In the genomic region with DNA sequence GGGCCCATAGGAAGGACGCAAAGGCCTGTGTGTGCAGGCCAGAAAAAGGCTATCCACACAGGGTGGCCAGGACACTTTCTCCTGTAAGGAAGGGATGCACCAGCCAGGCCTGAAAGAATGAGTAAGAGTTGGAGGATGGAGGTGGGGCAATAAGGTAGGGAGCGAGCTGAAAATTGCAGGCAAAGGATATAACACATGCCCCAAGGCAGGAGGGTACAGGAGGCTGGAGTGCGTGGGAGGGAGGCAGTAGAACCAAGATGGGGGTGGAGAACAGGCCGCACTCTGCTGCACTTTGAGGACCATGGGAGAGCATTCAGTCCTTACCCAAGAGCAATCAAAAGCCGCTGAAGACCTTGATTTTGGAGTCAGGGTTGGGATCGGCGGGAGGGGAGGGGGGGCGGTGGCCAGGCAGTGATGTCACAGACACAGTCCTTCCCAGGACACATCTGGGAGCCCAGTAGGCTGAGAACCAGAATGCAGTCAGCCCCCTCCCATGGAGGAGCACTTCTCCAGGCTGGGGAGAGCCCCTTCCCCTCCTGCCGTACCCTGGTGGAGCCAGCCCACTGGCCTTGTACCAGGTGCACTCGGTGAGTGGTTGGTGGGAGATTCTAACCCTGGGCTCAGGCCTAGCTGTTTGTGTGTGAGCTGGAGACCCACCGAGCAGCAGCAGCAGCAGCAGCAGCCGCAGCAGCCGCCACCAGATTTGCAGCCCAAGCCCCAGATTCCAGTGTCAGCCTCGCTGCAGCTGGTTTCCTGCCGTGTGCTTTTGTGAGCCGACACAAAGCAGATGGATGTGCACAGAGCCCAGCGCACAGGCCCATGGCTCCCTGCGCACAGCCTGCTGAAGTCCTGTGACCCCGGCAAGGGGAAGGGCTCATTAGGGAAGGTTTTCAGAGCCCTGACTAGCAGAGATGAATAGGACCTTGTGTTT, we compare ENCODE assay signal across 10 cellular contexts. TPM values are rescaled to one million over a fixed set of nuclear protein-coding genes. Genes with fewer than 3 reads are reported as not detected.
DNase-seq lines count a peak whose midpoint lies in the region; TF ChIP-seq lines count a peak whose summit lies in the region.
"Had no signal": no experiment of that assay in that cellular context is flagged by ENCODE, and none has a peak within 500 bp of the region (broad histone marks: within the 10 kb centered on the region; RNA-seq: fewer than 3 reads in every experiment).

No MANE protein-coding gene starts in this region.

- no peaks in the 10 kb centered on the region for H4K20me1 ChIP-seq in neural cell (ENCODE audit: insufficient read depth)

- no peak overlapping the region for H3K4me3 ChIP-seq in NT2/D1 (ENCODE audit: insufficient read length, low read depth)
- no peak overlapping the region for H3K4me3 ChIP-seq in endodermal cell (ENCODE audit: low read length)
- no peak overlapping the region for H3K4me3 ChIP-seq in neural cell (ENCODE audit: low read length)

- no peak overlapping the region for H3K4me2 ChIP-seq in neural cell (ENCODE audit: low read length)

- DNase-seq in Caki2 (ENCODE audit: low read depth) (peak; percentile 29), NT2/D1 (ENCODE audit: low read depth, low spot score) (no peak), endodermal cell (peak; percentile 71), NCI-H524 (lab: John Stamatoyannopoulos, UW) (no peak), NCI-H1436 treated with DMSO at 0.1 percent for 48 hours (lab: John Stamatoyannopoulos, UW) (no peak), mucosa of gallbladder (ENCODE audit: low spot score) (no peak), T-helper 1 cell (no peak)
- DNase-seq: activated T-cell treated with anti-CD3 and anti-CD28 coated beads, Interleukin-2, amount 50 U/mL, for 24 hours had no signal

- H3K27ac ChIP-seq in endodermal cell (ENCODE audit: low read depth, low read length) (peak overlapping the region; percentile 97), neural cell (ENCODE audit: low read length) (peak overlapping the region; percentile 56)

- no peaks in the 10 kb centered on the region for H3K9me3 ChIP-seq in NT2/D1 (ENCODE audit: insufficient read depth, low read length)
- H3K9me3 ChIP-seq in endodermal cell (ENCODE audit: control insufficient read depth, low read length): no peaks in the 10 kb centered on the region
- no peaks in the 10 kb centered on the region for H3K9me3 ChIP-seq in neural cell (ENCODE audit: low read length)

- in situ Hi-C loops in Caki2 (cut with HindIII; ENCODE audit: low pct_unique_long_range_greater_than_20kb, low sequenced_read_pairs): no loop called here

- H3K9ac ChIP-seq in NT2/D1 (ENCODE audit: insufficient read length, low read depth) (peak overlapping the region; percentile 43), endodermal cell (ENCODE audit: extremely low read depth, low read length, poor library complexity, severe bottlenecking) (no peak overlapping the region), neural cell (ENCODE audit: low read length) (peak overlapping the region; percentile 53)

- peaks cover 20% of the 10 kb centered on the region for H3K36me3 Mint-ChIP-seq in endodermal cell (ENCODE audit: low read depth)

- peaks cover 29% of the 10 kb centered on the region for H3K4me1 ChIP-seq in NT2/D1 (ENCODE audit: insufficient read depth, insufficient read length)
- no peaks in the 10 kb centered on the region for H3K4me1 ChIP-seq in endodermal cell (ENCODE audit: control insufficient read depth, insufficient read depth, low read length)

- H3K27me3 Mint-ChIP-seq in endodermal cell (ENCODE audit: insufficient read depth): no peaks in the 10 kb centered on the region
- H3K27me3 Mint-ChIP-seq: activated T-cell treated with anti-CD3 and anti-CD28 coated beads, Interleukin-2, amount 50 U/mL, for 24 hours; dendritic cell treated with granulocyte-macrophage colony-stimulating factor and Interleukin-4, amounts not matched to agents 40 ng/mL and 50 ng/mL, for 4 days had no signal

- H3F3A ChIP-seq in neural cell (ENCODE audit: insufficient read depth, low read length, poor library complexity, severe bottlenecking): no peaks in the 10 kb centered on the region

- H3K36me3 ChIP-seq in NT2/D1 (ENCODE audit: insufficient read depth, insufficient read length, low read length): peaks cover 33% of the 10 kb centered on the region
- peaks cover 30% of the 10 kb centered on the region for H3K36me3 ChIP-seq in endodermal cell (ENCODE audit: control insufficient read depth, insufficient read depth, low read length)
- H3K36me3 ChIP-seq in neural cell (ENCODE audit: insufficient read depth, low read length): peaks cover 5% of the 10 kb centered on the region

- H3K4me1 Mint-ChIP-seq in endodermal cell: peaks cover 10% of the 10 kb centered on the region

- H3K27ac Mint-ChIP-seq in endodermal cell: no peak overlapping the region
- H3K27ac Mint-ChIP-seq: dendritic cell treated with granulocyte-macrophage colony-stimulating factor and Interleukin-4, amounts not matched to agents 40 ng/mL and 50 ng/mL, for 4 days had no signal

- WGBS in endodermal cell (ENCODE audit: insufficient coverage in 1 of 2, insufficient read length in 1 of 2), 2 experiments: 56 to 79% methylated on average over 14 to 18 of the region's 19 CpGs

- peak; percentile 22 for TF ChIP-seq RAD21 in neural cell (conservative IDR thresholded peaks at IDR 0.05)

- no peaks in the 10 kb centered on the region for H3K9me2 ChIP-seq in neural cell (ENCODE audit: insufficient read depth, low read length)

- H2AFZ ChIP-seq in neural cell (ENCODE audit: low read depth, low read length): peak overlapping the region; percentile 77

- H3K79me2 ChIP-seq in neural cell (replicated peaks; ENCODE audit: insufficient read depth, low read length): no peaks in the 10 kb centered on the region

- H3K9me3 Mint-ChIP-seq in endodermal cell: no peaks in the 10 kb centered on the region
- H3K9me3 Mint-ChIP-seq: activated T-cell treated with anti-CD3 and anti-CD28 coated beads, Interleukin-2, amount 50 U/mL, for 24 hours; dendritic cell treated with granulocyte-macrophage colony-stimulating factor and Interleukin-4, amounts not matched to agents 40 ng/mL and 50 ng/mL, for 4 days had no signal

- TF ChIP-seq CTCF in endodermal cell (conservative IDR thresholded peaks at IDR 0.05) (no peak), neural cell (IDR thresholded peaks at IDR 0.05; ENCODE audit: poor library complexity, severe bottlenecking) (no peak)

- H3K27me3 ChIP-seq in NT2/D1 (ENCODE audit: insufficient read depth, insufficient read length) (no peaks in the 10 kb centered on the region), endodermal cell (ENCODE audit: control insufficient read depth, insufficient read depth, low read length, poor library complexity, severe bottlenecking) (no peaks in the 10 kb centered on the region), neural cell (ENCODE audit: insufficient read depth, low read depth, low read length) (no peaks in the 10 kb centered on the region)

- H3K4me3 Mint-ChIP-seq in endodermal cell: no peak overlapping the region
- H3K4me3 Mint-ChIP-seq: activated T-cell treated with anti-CD3 and anti-CD28 coated beads, Interleukin-2, amount 50 U/mL, for 24 hours; dendritic cell treated with granulocyte-macrophage colony-stimulating factor and Interleukin-4, amounts not matched to agents 40 ng/mL and 50 ng/mL, for 4 days had no signal

- no peak for TF ChIP-seq EP300 in neural cell (conservative IDR thresholded peaks at IDR 0.05; ENCODE audit: poor library complexity, severe bottlenecking)

TF ChIP-seq in neural cell, 6 proteins besides CTCF, POLR2A, EP300 and RAD21 (continues in another document):
- no peak for TF ChIP-seq EZH2 (IDR thresholded peaks at IDR 0.05; ENCODE audit: borderline replicate concordance, insufficient read depth, low read length, poor library complexity, severe bottlenecking)
- TF ChIP-seq, protein P1, sequence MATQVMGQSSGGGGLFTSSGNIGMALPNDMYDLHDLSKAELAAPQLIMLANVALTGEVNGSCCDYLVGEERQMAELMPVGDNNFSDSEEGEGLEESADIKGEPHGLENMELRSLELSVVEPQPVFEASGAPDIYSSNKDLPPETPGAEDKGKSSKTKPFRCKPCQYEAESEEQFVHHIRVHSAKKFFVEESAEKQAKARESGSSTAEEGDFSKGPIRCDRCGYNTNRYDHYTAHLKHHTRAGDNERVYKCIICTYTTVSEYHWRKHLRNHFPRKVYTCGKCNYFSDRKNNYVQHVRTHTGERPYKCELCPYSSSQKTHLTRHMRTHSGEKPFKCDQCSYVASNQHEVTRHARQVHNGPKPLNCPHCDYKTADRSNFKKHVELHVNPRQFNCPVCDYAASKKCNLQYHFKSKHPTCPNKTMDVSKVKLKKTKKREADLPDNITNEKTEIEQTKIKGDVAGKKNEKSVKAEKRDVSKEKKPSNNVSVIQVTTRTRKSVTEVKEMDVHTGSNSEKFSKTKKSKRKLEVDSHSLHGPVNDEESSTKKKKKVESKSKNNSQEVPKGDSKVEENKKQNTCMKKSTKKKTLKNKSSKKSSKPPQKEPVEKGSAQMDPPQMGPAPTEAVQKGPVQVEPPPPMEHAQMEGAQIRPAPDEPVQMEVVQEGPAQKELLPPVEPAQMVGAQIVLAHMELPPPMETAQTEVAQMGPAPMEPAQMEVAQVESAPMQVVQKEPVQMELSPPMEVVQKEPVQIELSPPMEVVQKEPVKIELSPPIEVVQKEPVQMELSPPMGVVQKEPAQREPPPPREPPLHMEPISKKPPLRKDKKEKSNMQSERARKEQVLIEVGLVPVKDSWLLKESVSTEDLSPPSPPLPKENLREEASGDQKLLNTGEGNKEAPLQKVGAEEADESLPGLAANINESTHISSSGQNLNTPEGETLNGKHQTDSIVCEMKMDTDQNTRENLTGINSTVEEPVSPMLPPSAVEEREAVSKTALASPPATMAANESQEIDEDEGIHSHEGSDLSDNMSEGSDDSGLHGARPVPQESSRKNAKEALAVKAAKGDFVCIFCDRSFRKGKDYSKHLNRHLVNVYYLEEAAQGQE (IDR thresholded peaks at IDR 0.05; ENCODE audit: borderline replicate concordance): peak; percentile 72
- TF ChIP-seq POLR2AphosphoS5 (IDR thresholded peaks at IDR 0.05): peak; percentile 29

RNA-seq across cellular contexts. Expression of a gene that starts 17.5 kb away (rescaled TPM):
- 29.7 and 44.3 TPM in 2 replicates for total RNA-seq in Caki2 (2014; rRNA removed; shearing (Covaris generic); ENCODE audit: low replicate concordance)
- total RNA-seq in endodermal cell: 10 to 100 TPM; 44.9 to 60.3 TPM
- 38.1 TPM for polyA plus RNA-seq in endodermal cell (2013, experiment 1 of 2)
- polyA plus RNA-seq in endodermal cell (2013, experiment 2 of 2): 37.3 TPM
- polyA plus RNA-seq in neural cell: 15.2 and 16.1 TPM in 2 replicates
- 20.0 and 23.6 TPM in 2 replicates for polyA minus RNA-seq in neural cell
- total RNA-seq in mucosa of gallbladder: 40.6 TPM

RNA-seq across cellular contexts. Expression of a gene that starts 29.2 kb away (rescaled TPM):
- 9.2 and 26.6 TPM in 2 replicates for total RNA-seq in Caki2 (2014; rRNA removed; shearing (Covaris generic); ENCODE audit: low replicate concordance)
- 100 to 1,000 TPM; 122 to 169 TPM for total RNA-seq in endodermal cell
- 252 TPM for polyA plus RNA-seq in endodermal cell (2013, experiment 1 of 2)
- 214 TPM for polyA plus RNA-seq in endodermal cell (2013, experiment 2 of 2)
- 634 and 677 TPM in 2 replicates for polyA plus RNA-seq in neural cell
- polyA minus RNA-seq in neural cell: 192 and 231 TPM in 2 replicates
- total RNA-seq in mucosa of gallbladder: 117 TPM

RNA-seq across cellular contexts. Expression of a gene that starts 55.5 kb away (rescaled TPM):
- 67.8 and 69.9 TPM in 2 replicates for total RNA-seq in Caki2 (2014; rRNA removed; shearing (Covaris generic); ENCODE audit: low replicate concordance)
- total RNA-seq in endodermal cell: under 1 TPM; 0.22 to 0.91 TPM
- not detected for polyA plus RNA-seq in endodermal cell (2013, experiment 1 of 2)
- polyA plus RNA-seq in endodermal cell (2013, experiment 2 of 2): not detected
- 0.08 TPM in 1 of 2 replicates, not detected in the other for polyA plus RNA-seq in neural cell
- not detected in 2 replicates for polyA minus RNA-seq in neural cell
- 367 TPM for total RNA-seq in mucosa of gallbladder

Comparison
In these comparisons a context has a peak if more than half of its experiments do, and no peak if none do; other contexts are left out.
1. DNase-seq: peak in Caki2 (single experiment) and endodermal cell (single experiment); none in NT2/D1 (single experiment), NCI-H524 (0 of 2), NCI-H1436 treated with DMSO at 0.1 percent for 48 hours (single experiment), mucosa of gallbladder (single experiment) and T-helper 1 cell (0 of 5).
2. RNA of a gene that starts 55.5 kb away (total RNA-seq): 367 TPM in mucosa of gallbladder (single experiment) and 67.8 to 69.9 TPM in Caki2; 0.22 to 0.91 TPM in endodermal cell; every median in the first group is over 10 times any median in the second.